Comparison of ENCODE assay signal across 10 cellular contexts in the genomic region with DNA sequence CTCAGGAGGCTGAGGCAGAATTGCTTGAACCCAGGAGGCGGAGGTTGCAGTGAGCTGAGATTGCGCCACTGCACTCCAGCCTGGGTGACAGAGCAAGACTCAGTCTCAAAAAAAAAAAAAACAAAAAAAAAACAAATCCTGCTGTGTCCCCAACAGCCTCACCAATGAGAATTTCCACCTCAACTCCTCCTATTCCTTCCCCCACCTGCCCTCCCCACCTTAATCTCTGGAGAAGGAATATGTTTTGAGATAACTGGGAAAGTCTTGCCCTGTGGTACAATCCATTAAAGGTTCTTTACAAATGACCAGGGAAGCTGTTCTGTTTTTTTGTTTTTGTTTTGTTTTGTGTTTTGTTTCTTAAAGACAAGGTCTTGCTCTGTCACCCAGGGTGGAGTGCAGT. TPM values are rescaled to one million over a fixed set of nuclear protein-coding genes. Genes with fewer than 3 reads are reported as not detected.
DNase-seq lines count a peak whose midpoint lies in the region; ATAC-seq and TF ChIP-seq lines count a peak whose summit lies in the region.
"Not testable (repeated sequence)": the region's sequence is repeated elsewhere in the genome, so short reads cannot be mapped to it uniquely, and the experiment has no call there.
"Had no signal": no experiment of that assay in that cellular context is flagged by ENCODE, and none has a peak within 500 bp of the region (broad histone marks: within the 10 kb centered on the region; RNA-seq: fewer than 3 reads in every experiment).

No MANE protein-coding gene starts in this region.

- intact Hi-C loops in CD8-positive, alpha-beta T cell (cut with DNase I, micrococcal nuclease), result loop anchor here (2.0 to 5.0 kb wide), 2 partner anchors 19 to 33 kb away; partner anchors contain the start of genes INCA1 (in 1 of the 2) and KIF1C (in 1 of the 2)
- intact Hi-C loops in activated CD4-positive, alpha-beta T cell treated with anti-CD3 and anti-CD28 coated beads for 36 hours (cut with DNase I, micrococcal nuclease), result loop anchor here in 1 of 2 experiments (5.0 kb wide), 1 partner anchor 63 kb away; the partner anchor contains the start of gene SPAG7
- intact Hi-C loops in activated T-helper 2 cell treated with anti-CD3 and anti-CD28 coated beads, Interferon-gamma antibody, Interleukin-2, Interleukin-4, amounts not matched to agents 10 μg/mL and 5 μg/mL and 100 μg/mL, durations not matched to agents 14 hours and 24 hours and 36 hours (cut with micrococcal nuclease), result loop anchor here (5.0 kb wide), 1 partner anchor 33 kb away; the partner anchor contains the start of genes INCA1 and KIF1C

- not testable (repeated sequence) for TF ChIP-seq CTCF in CD8-positive, alpha-beta T cell (IDR thresholded peaks at IDR 0.05); HL-60 (IDR thresholded peaks at IDR 0.05; ENCODE audit: insufficient read depth, low read length); neutrophil (IDR thresholded peaks at IDR 0.05)

- not testable (repeated sequence) for H3K36me3 Mint-ChIP-seq in CD8-positive, alpha-beta T cell; activated CD4-positive, alpha-beta T cell treated with anti-CD3 and anti-CD28 coated beads for 36 hours (ENCODE audit: low read depth); activated CD8-positive, alpha-beta T cell treated with anti-CD3 and anti-CD28 coated beads, Interleukin-2, amount 10 ng/mL, durations not matched to agents 7 days and 5 days (ENCODE audit: low read depth); activated T-helper 2 cell treated with anti-CD3 and anti-CD28 coated beads, Interferon-gamma antibody, Interleukin-2, Interleukin-4, amounts not matched to agents 10 μg/mL and 5 μg/mL and 100 μg/mL, durations not matched to agents 14 hours and 24 hours and 36 hours (ENCODE audit: low read depth); central memory CD8-positive, alpha-beta T cell (ENCODE audit: insufficient read depth)

- not testable (repeated sequence) for H3K27me3 Mint-ChIP-seq in CD8-positive, alpha-beta T cell (ENCODE audit: low read depth); activated CD4-positive, alpha-beta T cell treated with anti-CD3 and anti-CD28 coated beads for 36 hours; activated CD8-positive, alpha-beta T cell treated with anti-CD3 and anti-CD28 coated beads, Interleukin-2, amount 10 ng/mL, durations not matched to agents 7 days and 5 days (ENCODE audit: low read depth); activated T-helper 2 cell treated with anti-CD3 and anti-CD28 coated beads, Interferon-gamma antibody, Interleukin-2, Interleukin-4, amounts not matched to agents 10 μg/mL and 5 μg/mL and 100 μg/mL, durations not matched to agents 14 hours and 24 hours and 36 hours (ENCODE audit: low read depth); central memory CD8-positive, alpha-beta T cell

- peaks cover 13% of the 10 kb centered on the region for H3K4me1 ChIP-seq in CD8-positive, alpha-beta T cell (ENCODE audit: insufficient read depth, low read length)
- H3K4me1 ChIP-seq in neutrophil (ENCODE audit: control insufficient read depth in 1 of 2, insufficient read depth in 1 of 2, low read depth in 1 of 2, low read length in 1 of 2), result peaks cover 27 to 31% of the 10 kb centered on the region in 2 experiments

- not testable (repeated sequence) for H3K9me3 Mint-ChIP-seq in CD8-positive, alpha-beta T cell; activated CD4-positive, alpha-beta T cell treated with anti-CD3 and anti-CD28 coated beads for 36 hours (ENCODE audit: low read depth); activated CD8-positive, alpha-beta T cell treated with anti-CD3 and anti-CD28 coated beads, Interleukin-2, amount 10 ng/mL, durations not matched to agents 7 days and 5 days (ENCODE audit: insufficient read depth); activated T-helper 2 cell treated with anti-CD3 and anti-CD28 coated beads, Interferon-gamma antibody, Interleukin-2, Interleukin-4, amounts not matched to agents 10 μg/mL and 5 μg/mL and 100 μg/mL, durations not matched to agents 14 hours and 24 hours and 36 hours; central memory CD8-positive, alpha-beta T cell

- H3K27ac Mint-ChIP-seq in CD8-positive, alpha-beta T cell; central memory CD8-positive, alpha-beta T cell (ENCODE audit: low read depth): not testable (repeated sequence)
- peak overlapping the region; percentile 82 for H3K27ac Mint-ChIP-seq in activated CD4-positive, alpha-beta T cell treated with anti-CD3 and anti-CD28 coated beads for 36 hours
- H3K27ac Mint-ChIP-seq in activated CD8-positive, alpha-beta T cell treated with anti-CD3 and anti-CD28 coated beads, Interleukin-2, amount 10 ng/mL, durations not matched to agents 7 days and 5 days, result peak overlapping the region; percentile 86
- H3K27ac Mint-ChIP-seq in activated T-helper 2 cell treated with anti-CD3 and anti-CD28 coated beads, Interferon-gamma antibody, Interleukin-2, Interleukin-4, amounts not matched to agents 10 μg/mL and 5 μg/mL and 100 μg/mL, durations not matched to agents 14 hours and 24 hours and 36 hours, result peak overlapping the region; percentile 96

- CTCF ChIA-PET in CD8-positive, alpha-beta T cell (lab: Charles Lee), result interaction anchor here (0.6 to 7.0 kb wide), 17 partner anchors 8 to 1412 kb away, joined by 3 to 135 read pairs (median 5); no protein-coding TSS in a partner anchor
- CTCF ChIA-PET in activated CD4-positive, alpha-beta T cell treated with anti-CD3 and anti-CD28 coated beads for 36 hours (lab: Charles Lee), result interaction anchor here (0.7 to 9.8 kb wide), 10 partner anchors 11 to 121 kb away, joined by 3 to 82 read pairs (median 4); partner anchors contain the start of gene SPAG7
- CTCF ChIA-PET in activated CD8-positive, alpha-beta T cell treated with anti-CD3 and anti-CD28 coated beads, Interleukin-2, amount 10 ng/mL, durations not matched to agents 7 days and 5 days (lab: Charles Lee), result interaction anchor here (0.8 to 7.5 kb wide), 25 partner anchors 9 to 121 kb away, joined by 3 to 87 read pairs (median 4); partner anchors contain the start of genes RNF167, SLC25A11, SPAG7 and ZFP3

- POLR2A ChIA-PET in CD8-positive, alpha-beta T cell (lab: Charles Lee), result interaction anchor here (1.1 kb wide), 1 partner anchor 63 kb away, joined by 3 read pairs; the partner anchor contains the start of gene SPAG7
- POLR2A ChIA-PET in activated CD4-positive, alpha-beta T cell treated with anti-CD3 and anti-CD28 coated beads for 36 hours (lab: Charles Lee); activated CD8-positive, alpha-beta T cell treated with anti-CD3 and anti-CD28 coated beads, Interleukin-2, amount 10 ng/mL, durations not matched to agents 7 days and 5 days (lab: Charles Lee): not testable (repeated sequence)

- not testable (repeated sequence) for H3K27me3 ChIP-seq in CD8-positive, alpha-beta T cell (ENCODE audit: insufficient read depth, low read length); HL-60 (ENCODE audit: insufficient read depth, poor library complexity, severe bottlenecking)
- H3K27me3 ChIP-seq in neutrophil, result peaks cover 17% of the 10 kb centered on the region

- DNase-seq in CD8-positive, alpha-beta T cell; HL-60 (ENCODE audit: low read depth in 1 of 2, low spot score in 1 of 2); activated CD4-positive, alpha-beta T cell treated with anti-CD3 and anti-CD28 coated beads for 36 hours; activated CD8-positive, alpha-beta T cell treated with anti-CD3 and anti-CD28 coated beads, Interleukin-2, amount 10 ng/mL, durations not matched to agents 7 days and 5 days; activated T-helper 2 cell treated with anti-CD3 and anti-CD28 coated beads, Interferon-gamma antibody, Interleukin-2, Interleukin-4, amounts not matched to agents 10 μg/mL and 5 μg/mL and 100 μg/mL, durations not matched to agents 14 hours and 24 hours and 36 hours (ENCODE audit: low spot score); central memory CD8-positive, alpha-beta T cell (ENCODE audit: low spot score in 2 of 2): not testable (repeated sequence)

- not testable (repeated sequence) for H3K36me3 ChIP-seq in CD8-positive, alpha-beta T cell (ENCODE audit: insufficient read depth, low read length); neutrophil

- H3K4me3 ChIP-seq in CD8-positive, alpha-beta T cell (ENCODE audit: low read depth, low read length); HL-60 (replicated peaks; ENCODE audit: insufficient read depth, low read length): not testable (repeated sequence)
- H3K4me3 ChIP-seq in neutrophil (ENCODE audit: low read depth in 1 of 2, low read length in 1 of 2), result peak overlapping the region; percentile 58 to 64

- H3K9me3 ChIP-seq in CD8-positive, alpha-beta T cell (ENCODE audit: low read length); neutrophil: not testable (repeated sequence)

- peaks cover 14% of the 10 kb centered on the region for H3K4me1 Mint-ChIP-seq in CD8-positive, alpha-beta T cell (ENCODE audit: low read depth)
- H3K4me1 Mint-ChIP-seq in activated CD4-positive, alpha-beta T cell treated with anti-CD3 and anti-CD28 coated beads for 36 hours, result peaks cover 19% of the 10 kb centered on the region
- H3K4me1 Mint-ChIP-seq in activated CD8-positive, alpha-beta T cell treated with anti-CD3 and anti-CD28 coated beads, Interleukin-2, amount 10 ng/mL, durations not matched to agents 7 days and 5 days (ENCODE audit: low read depth), result peaks cover 17% of the 10 kb centered on the region
- peaks cover 14% of the 10 kb centered on the region for H3K4me1 Mint-ChIP-seq in activated T-helper 2 cell treated with anti-CD3 and anti-CD28 coated beads, Interferon-gamma antibody, Interleukin-2, Interleukin-4, amounts not matched to agents 10 μg/mL and 5 μg/mL and 100 μg/mL, durations not matched to agents 14 hours and 24 hours and 36 hours (ENCODE audit: low read depth)
- H3K4me1 Mint-ChIP-seq in central memory CD8-positive, alpha-beta T cell, result peaks cover 24% of the 10 kb centered on the region

- not testable (repeated sequence) for H3K27ac ChIP-seq in CD8-positive, alpha-beta T cell (ENCODE audit: low read depth, low read length)
- peak overlapping the region; percentile 76 for H3K27ac ChIP-seq in HL-60 (replicated peaks)
- H3K27ac ChIP-seq in neutrophil, result peak overlapping the region; percentile 91

- H3K4me3 Mint-ChIP-seq in CD8-positive, alpha-beta T cell, result peak overlapping the region; percentile 11
- H3K4me3 Mint-ChIP-seq in activated CD4-positive, alpha-beta T cell treated with anti-CD3 and anti-CD28 coated beads for 36 hours, result peak overlapping the region; percentile 68
- H3K4me3 Mint-ChIP-seq in activated CD8-positive, alpha-beta T cell treated with anti-CD3 and anti-CD28 coated beads, Interleukin-2, amount 10 ng/mL, durations not matched to agents 7 days and 5 days, result peak overlapping the region; percentile 81
- H3K4me3 Mint-ChIP-seq in activated T-helper 2 cell treated with anti-CD3 and anti-CD28 coated beads, Interferon-gamma antibody, Interleukin-2, Interleukin-4, amounts not matched to agents 10 μg/mL and 5 μg/mL and 100 μg/mL, durations not matched to agents 14 hours and 24 hours and 36 hours (ENCODE audit: low read depth), result not testable (repeated sequence)
- peak overlapping the region; percentile 82 for H3K4me3 Mint-ChIP-seq in central memory CD8-positive, alpha-beta T cell

- not testable (repeated sequence) for ATAC-seq in CD8-positive, alpha-beta T cell; activated CD4-positive, alpha-beta T cell treated with anti-CD3 and anti-CD28 coated beads for 36 hours; activated CD8-positive, alpha-beta T cell treated with anti-CD3 and anti-CD28 coated beads, Interleukin-2, amount 10 ng/mL, durations not matched to agents 7 days and 5 days; central memory CD8-positive, alpha-beta T cell (replicated peaks; ENCODE audit: extremely low read depth, poor library complexity, severe bottlenecking)

RNA-seq across cellular contexts. Expression of gene SLC52A1, which starts 5.1 kb away (rescaled TPM):
- not detected for total RNA-seq in CD8-positive, alpha-beta T cell
- under 1 TPM; 0.16 to 0.26 TPM for total RNA-seq in activated CD4-positive, alpha-beta T cell treated with anti-CD3 and anti-CD28 coated beads for 36 hours
- total RNA-seq in activated CD8-positive, alpha-beta T cell treated with anti-CD3 and anti-CD28 coated beads, Interleukin-2, amount 10 ng/mL, durations not matched to agents 7 days and 5 days, result under 1 TPM; 0.40 to 0.94 TPM
- 0.14 TPM in 2 replicates for total RNA-seq in activated T-helper 2 cell treated with anti-CD3 and anti-CD28 coated beads, Interferon-gamma antibody, Interleukin-2, Interleukin-4, amounts not matched to agents 10 μg/mL and 5 μg/mL and 100 μg/mL, durations not matched to agents 14 hours and 24 hours and 36 hours
- total RNA-seq: Daoy, G401, MCF 10A had no signal

RNA-seq across cellular contexts. Expression of gene KIF1C, which starts 32.4 kb away (rescaled TPM):
- total RNA-seq in CD8-positive, alpha-beta T cell, result 1 to 10 TPM; 7.1 to 7.2 TPM
- 10 to 100 TPM; 32.6 to 43.0 TPM for total RNA-seq in activated CD4-positive, alpha-beta T cell treated with anti-CD3 and anti-CD28 coated beads for 36 hours
- total RNA-seq in activated CD8-positive, alpha-beta T cell treated with anti-CD3 and anti-CD28 coated beads, Interleukin-2, amount 10 ng/mL, durations not matched to agents 7 days and 5 days, result 10 to 100 TPM; 43.6 to 45.3 TPM
- total RNA-seq in activated T-helper 2 cell treated with anti-CD3 and anti-CD28 coated beads, Interferon-gamma antibody, Interleukin-2, Interleukin-4, amounts not matched to agents 10 μg/mL and 5 μg/mL and 100 μg/mL, durations not matched to agents 14 hours and 24 hours and 36 hours, result 51.0 and 51.4 TPM in 2 replicates

RNA-seq across cellular contexts. Expression of gene INCA1, which starts 32.8 kb away (rescaled TPM):
- total RNA-seq in CD8-positive, alpha-beta T cell, result under 1 TPM in 1 of 2 experiments, not detected in 1; 0.24 TPM
- total RNA-seq in activated CD4-positive, alpha-beta T cell treated with anti-CD3 and anti-CD28 coated beads for 36 hours, result under 1 TPM; 0.18 to 0.28 TPM
- total RNA-seq in activated CD8-positive, alpha-beta T cell treated with anti-CD3 and anti-CD28 coated beads, Interleukin-2, amount 10 ng/mL, durations not matched to agents 7 days and 5 days, result under 1 TPM; 0.26 to 0.29 TPM
- 0.43 and 0.53 TPM in 2 replicates for total RNA-seq in activated T-helper 2 cell treated with anti-CD3 and anti-CD28 coated beads, Interferon-gamma antibody, Interleukin-2, Interleukin-4, amounts not matched to agents 10 μg/mL and 5 μg/mL and 100 μg/mL, durations not matched to agents 14 hours and 24 hours and 36 hours

RNA-seq across cellular contexts. Expression of gene CAMTA2, which starts 42.7 kb away (rescaled TPM):
- total RNA-seq in CD8-positive, alpha-beta T cell, result 10 to 100 TPM; 40.1 to 42.3 TPM
- total RNA-seq in activated CD4-positive, alpha-beta T cell treated with anti-CD3 and anti-CD28 coated beads for 36 hours, result 100 to 1,000 TPM in 1 of 2 experiments, 10 to 100 TPM in 1; 98.2 to 124 TPM
- 10 to 100 TPM; 51.3 to 55.5 TPM for total RNA-seq in activated CD8-positive, alpha-beta T cell treated with anti-CD3 and anti-CD28 coated beads, Interleukin-2, amount 10 ng/mL, durations not matched to agents 7 days and 5 days
- total RNA-seq in activated T-helper 2 cell treated with anti-CD3 and anti-CD28 coated beads, Interferon-gamma antibody, Interleukin-2, Interleukin-4, amounts not matched to agents 10 μg/mL and 5 μg/mL and 100 μg/mL, durations not matched to agents 14 hours and 24 hours and 36 hours, result 90.2 and 92.3 TPM in 2 replicates

RNA-seq across cellular contexts. Expression of gene ZFP3, which starts 48.1 kb away (rescaled TPM):
- 1 to 10 TPM; 2.6 to 2.7 TPM for total RNA-seq in CD8-positive, alpha-beta T cell
- 1 to 10 TPM; 2.2 to 2.8 TPM for total RNA-seq in activated CD4-positive, alpha-beta T cell treated with anti-CD3 and anti-CD28 coated beads for 36 hours
- total RNA-seq in activated CD8-positive, alpha-beta T cell treated with anti-CD3 and anti-CD28 coated beads, Interleukin-2, amount 10 ng/mL, durations not matched to agents 7 days and 5 days, result 1 to 10 TPM; 3.3 to 3.5 TPM
- 1.4 and 1.9 TPM in 2 replicates for total RNA-seq in activated T-helper 2 cell treated with anti-CD3 and anti-CD28 coated beads, Interferon-gamma antibody, Interleukin-2, Interleukin-4, amounts not matched to agents 10 μg/mL and 5 μg/mL and 100 μg/mL, durations not matched to agents 14 hours and 24 hours and 36 hours
- total RNA-seq: Daoy, G401, MCF 10A had no signal
